In genomic region chr15:40928351-40928974, GRCh38 we compare ENCODE assay signal across 8 cellular contexts. TPM values are rescaled to one million over a fixed set of nuclear protein-coding genes. Genes with fewer than 3 reads are reported as not detected.
DNase-seq lines count a peak whose midpoint lies in the region; TF ChIP-seq lines count a peak whose summit lies in the region.

No MANE protein-coding gene starts in this region.

- peaks cover 41% of the 10 kb centered on the region for H3K4me1 Mint-ChIP-seq in neural crest cell

- H3K9me3 Mint-ChIP-seq in neural crest cell: no peaks in the 10 kb centered on the region

- DNase-seq in DMS 273 (lab: John Stamatoyannopoulos, UW; ENCODE audit: unreplicated experiment) (peak; percentile 70), DMS 273 treated with DMSO at 0.1 percent for 48 hours (lab: John Stamatoyannopoulos, UW) (no peak), NCI-H510A treated with DMSO at 0.1 percent for 48 hours (lab: John Stamatoyannopoulos, UW) (peak; percentile 76), dermis blood vessel endothelial cell (peak; percentile 20), neural crest cell (ENCODE audit: low read depth, low spot score) (no peak), HK-2 (ENCODE audit: unreplicated experiment) (no peak), DMS114 treated with DMSO at 0.1 percent for 48 hours (lab: John Stamatoyannopoulos, UW; ENCODE audit: unreplicated experiment) (no peak), C1 segment of cervical spinal cord (lab: John Stamatoyannopoulos, UW) (no peak)

- H3K27ac Mint-ChIP-seq in neural crest cell (ENCODE audit: unreplicated experiment): no peak overlapping the region

- H3K27me3 Mint-ChIP-seq in neural crest cell (ENCODE audit: low read depth): peaks cover 98% of the 10 kb centered on the region

- no peaks in the 10 kb centered on the region for H3K36me3 Mint-ChIP-seq in neural crest cell (ENCODE audit: low read depth)

- TF ChIP-seq CTCF in neural crest cell (conservative IDR thresholded peaks at IDR 0.05): no peak

- H3K4me3 Mint-ChIP-seq in neural crest cell: peak overlapping the region; percentile 89

RNA-seq across cellular contexts. Expression of gene DLL4, which starts 0.7 kb away (rescaled TPM):
- total RNA-seq in dermis blood vessel endothelial cell: 128 and 158 TPM in 2 replicates
- 1.7 and 2.0 TPM in 2 replicates for total RNA-seq in neural crest cell

RNA-seq across cellular contexts. Expression of gene CHAC1, which starts 24.8 kb away (rescaled TPM):
- 2.2 and 2.9 TPM in 2 replicates for total RNA-seq in dermis blood vessel endothelial cell
- 6.7 and 6.8 TPM in 2 replicates for total RNA-seq in neural crest cell

RNA-seq across cellular contexts. Expression of gene VPS18, which starts 34.2 kb away (rescaled TPM):
- total RNA-seq in dermis blood vessel endothelial cell (64.1 and 67.2 TPM in 2 replicates), neural crest cell (26.9 and 28.2 TPM in 2 replicates)

RNA-seq across cellular contexts. Expression of gene RHOV, which starts 54.4 kb away (rescaled TPM):
- total RNA-seq in dermis blood vessel endothelial cell (0.17 TPM in 1 of 2 replicates, not detected in the other), neural crest cell (0.80 and 1.0 TPM in 2 replicates)

Comparison
In these comparisons a context has a peak if more than half of its experiments do, and no peak if none do; other contexts are left out.
1. DNase-seq: peak in DMS 273 (single experiment), NCI-H510A treated with DMSO at 0.1 percent for 48 hours (single experiment) and dermis blood vessel endothelial cell (single experiment); none in DMS 273 treated with DMSO at 0.1 percent for 48 hours (single experiment), neural crest cell (single experiment), HK-2 (single experiment), DMS114 treated with DMSO at 0.1 percent for 48 hours (single experiment) and C1 segment of cervical spinal cord (0 of 14).
2. RNA of gene DLL4, which starts 0.7 kb away (total RNA-seq): 128 to 158 TPM in dermis blood vessel endothelial cell; 1.7 to 2.0 TPM in neural crest cell; every median in the first group is over 10 times any median in the second.